10 cellular contexts compared by ENCODE assay signal in the genomic region with DNA sequence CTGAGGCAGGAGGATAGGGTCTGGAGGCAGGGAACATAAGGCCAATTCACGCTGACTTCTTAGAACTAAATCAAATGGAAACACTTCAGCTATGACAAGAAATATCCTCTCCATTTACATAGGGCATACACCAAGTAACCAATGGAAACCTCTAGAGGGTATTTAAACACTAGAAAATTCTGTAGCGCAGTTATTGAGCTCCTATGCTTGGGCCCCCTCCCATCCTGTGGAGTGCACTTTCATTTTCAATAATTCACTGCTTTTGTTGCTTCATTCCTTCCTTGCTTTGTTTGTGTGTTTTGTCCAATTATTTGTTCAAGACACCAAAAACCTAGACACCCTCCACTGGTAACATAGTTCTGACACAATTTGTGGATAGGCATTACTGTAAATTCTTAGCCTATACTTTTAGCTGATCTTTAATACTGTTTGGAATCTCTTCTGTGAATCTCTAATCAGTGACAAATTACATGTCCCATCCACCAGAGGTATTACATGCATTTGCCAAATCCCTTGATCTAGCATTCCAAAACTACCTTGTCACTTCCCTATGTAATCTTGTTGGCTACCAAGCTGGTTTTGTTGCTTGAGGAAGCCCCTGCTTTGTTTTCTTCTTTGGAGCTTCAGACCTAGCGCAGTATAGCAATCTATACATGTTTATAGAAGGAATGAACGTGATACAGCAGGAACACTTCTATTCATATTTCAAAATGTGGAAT.
DNase-seq lines count a peak whose midpoint lies in the region; ATAC-seq and TF ChIP-seq lines count a peak whose summit lies in the region.
"Had no signal": no experiment of that assay in that cellular context is flagged by ENCODE, and none has a peak within 500 bp of the region (broad histone marks: within the 10 kb centered on the region; RNA-seq: fewer than 3 reads in every experiment).

No MANE protein-coding gene starts in this region.

- TF ChIP-seq POLR2A in right lobe of liver (IDR thresholded peaks at IDR 0.05), result no peak

- peaks cover 68% of the 10 kb centered on the region for H3K4me1 Mint-ChIP-seq in activated naive CD8-positive, alpha-beta T cell (ENCODE audit: low read depth)

- H3K36me3 ChIP-seq in trophoblast cell (ENCODE audit: control insufficient read depth in 1 of 2, insufficient read depth in 2 of 2, low read length in 2 of 2) (no peaks in the 10 kb centered on the region), right lobe of liver (no peaks in the 10 kb centered on the region)

- H3K36me3 Mint-ChIP-seq in activated naive CD8-positive, alpha-beta T cell, result peaks cover 20% of the 10 kb centered on the region

- H3K23ac ChIP-seq in trophoblast cell (ENCODE audit: low read length), result no peak overlapping the region

- H4K12ac ChIP-seq in trophoblast cell (ENCODE audit: low read depth, low read length), result no peak overlapping the region

- H3K27me3 ChIP-seq in trophoblast cell (ENCODE audit: insufficient read depth, low read length) (no peaks in the 10 kb centered on the region), right lobe of liver (no peaks in the 10 kb centered on the region)

- H3K27ac Mint-ChIP-seq in activated naive CD8-positive, alpha-beta T cell, result peak overlapping the region; percentile 89

- H3K4me1 ChIP-seq in trophoblast cell (ENCODE audit: control insufficient read depth in 1 of 2, insufficient read depth in 2 of 2, low read length in 2 of 2), result no peaks in the 10 kb centered on the region
- H3K4me1 ChIP-seq in right lobe of liver, result no peaks in the 10 kb centered on the region

- no peak overlapping the region for H3K9ac ChIP-seq in trophoblast cell (ENCODE audit: low read length)

- no peak for TF ChIP-seq CTCF in right lobe of liver (IDR thresholded peaks at IDR 0.05)

- peak overlapping the region; percentile 17 for H3K4me2 ChIP-seq in trophoblast cell (ENCODE audit: low read length)

- no peak overlapping the region for H2BK5ac ChIP-seq in trophoblast cell (ENCODE audit: low read depth, low read length, poor library complexity)

- H4K91ac ChIP-seq in trophoblast cell (ENCODE audit: low read depth, low read length), result no peak overlapping the region

- no peaks in the 10 kb centered on the region for H3K79me2 ChIP-seq in trophoblast cell (ENCODE audit: control insufficient read depth, insufficient read depth, low read length, poor library complexity)

- H3K4me3 ChIP-seq in trophoblast cell (ENCODE audit: low read depth, low read length) (no peak overlapping the region), right lobe of liver (no peak overlapping the region)

- H2BK12ac ChIP-seq in trophoblast cell (ENCODE audit: low read length), result no peak overlapping the region

- WGBS in trophoblast cell (ENCODE audit: extremely low coverage, insufficient coverage, insufficient read length), result no CpG with 5 or more reads among the region's 4 CpGs
- 32% methylated on average over 4 of the region's 4 CpGs for WGBS in right lobe of liver (ENCODE audit: insufficient coverage, low coverage, low lambda C conversion rate, missing lambda C conversion rate)

- H3K14ac ChIP-seq in trophoblast cell (ENCODE audit: low read length), result no peak overlapping the region

- no peak overlapping the region for H3K18ac ChIP-seq in trophoblast cell (ENCODE audit: low read length)

- H2AFZ ChIP-seq in trophoblast cell (ENCODE audit: insufficient read depth, low read length, poor library complexity), result no peak overlapping the region

- H3K27ac ChIP-seq in trophoblast cell (ENCODE audit: low read depth, low read length), result no peak overlapping the region
- no peak overlapping the region for H3K27ac ChIP-seq in right lobe of liver

- ATAC-seq in GM19043 (IDR thresholded peaks at IDR 0.05; ENCODE audit: low read depth, unreplicated experiment) (peak; percentile 30), HG02973 (IDR thresholded peaks at IDR 0.05; ENCODE audit: unreplicated experiment) (peak; percentile 38), right lobe of liver (no peak)
- ATAC-seq: Panc1 had no signal

- H3K9me3 Mint-ChIP-seq in activated naive CD8-positive, alpha-beta T cell (ENCODE audit: low read depth), result no peaks in the 10 kb centered on the region
- H3K9me3 Mint-ChIP-seq: neural crest cell had no signal

- no peak overlapping the region for H3K4ac ChIP-seq in trophoblast cell (ENCODE audit: low read depth, low read length)

- no peaks in the 10 kb centered on the region for H3K27me3 Mint-ChIP-seq in activated naive CD8-positive, alpha-beta T cell

- no peak overlapping the region for H2BK120ac ChIP-seq in trophoblast cell (ENCODE audit: insufficient read depth, low read length, poor library complexity)

- no peak overlapping the region for H2AK5ac ChIP-seq in trophoblast cell (ENCODE audit: low read length)

- H3K79me1 ChIP-seq in trophoblast cell (ENCODE audit: low read length), result no peaks in the 10 kb centered on the region

- H4K8ac ChIP-seq in trophoblast cell (ENCODE audit: low read depth, low read length), result no peak overlapping the region

- DNase-seq in trophoblast cell (peak; percentile 63 to 92), NCI-H2227 (lab: John Stamatoyannopoulos, UW; ENCODE audit: unreplicated experiment) (no peak), right lobe of liver (no peak)
- no peak for DNase-seq in effector CD4-positive, alpha-beta T cell
- DNase-seq in activated CD4-positive, CD25-positive, alpha-beta regulatory T cell (lab: John Stamatoyannopoulos, UW), result no peak

- intact Hi-C loops in right lobe of liver (cut with DNase I), result no loop called here

- H3K4me3 Mint-ChIP-seq in activated naive CD8-positive, alpha-beta T cell, result peak overlapping the region; percentile 61
- H3K4me3 Mint-ChIP-seq: neural crest cell had no signal

- no peaks in the 10 kb centered on the region for H3K9me3 ChIP-seq in trophoblast cell (ENCODE audit: insufficient read depth, low read depth, low read length)
- no peaks in the 10 kb centered on the region for H3K9me3 ChIP-seq in right lobe of liver

Comparison
In these comparisons a context has a peak if more than half of its experiments do, and no peak if none do; other contexts are left out.
1. ATAC-seq: peak in GM19043 (single experiment) and HG02973 (single experiment); none in right lobe of liver (0 of 4).
2. DNase-seq: peak in trophoblast cell (2 of 2); none in effector CD4-positive, alpha-beta T cell (single experiment), activated CD4-positive, CD25-positive, alpha-beta regulatory T cell (0 of 4), NCI-H2227 (single experiment) and right lobe of liver (0 of 3).